In genomic region chr6:136923116-136923953, GRCh38 we compare ENCODE assay signal across 13 cellular contexts. TPM values are rescaled to one million over a fixed set of nuclear protein-coding genes. Genes with fewer than 3 reads are reported as not detected.
A peak's percentile ranks its signal among the peaks of the same experiment; 100 is the strongest.
DNase-seq lines count a peak whose midpoint lies in the region; ATAC-seq, FAIRE-seq and TF ChIP-seq lines count a peak whose summit lies in the region.
"Had no signal": no experiment of that assay in that cellular context is flagged by ENCODE, and none has a peak within 500 bp of the region (broad histone marks: within the 10 kb centered on the region; RNA-seq: fewer than 3 reads in every experiment).

No MANE protein-coding gene starts in this region.

- no peak overlapping the region for H3K4me3 Mint-ChIP-seq in activated naive CD4-positive, alpha-beta T cell treated with anti-CD3 and anti-CD28 coated beads, Interleukin-2, amount 10 ng/mL, durations not matched to agents 7 days and 5 days
- peak overlapping the region; percentile 81 for H3K4me3 Mint-ChIP-seq in memory B cell

- TF ChIP-seq EP300 in A549 (IDR thresholded peaks at IDR 0.05) = no peak

- CTCF ChIA-PET in A549 (lab: Yijun Ruan, JAX) (interaction anchor here (0.8 kb wide), 1 partner anchor 131 kb away, joined by 4 read pairs; the partner anchor contains the start of gene MAP3K5), PC-3 (lab: Charles Lee) (no interaction called here)
- CTCF ChIA-PET in activated naive CD4-positive, alpha-beta T cell treated with anti-CD3 and anti-CD28 coated beads, Interleukin-2, amount 10 ng/mL, durations not matched to agents 7 days and 5 days (lab: Charles Lee) = interaction anchor here (0.8 kb wide), 1 partner anchor 177 kb away, joined by 3 read pairs; no protein-coding TSS in a partner anchor

- H3K4me1 Mint-ChIP-seq in activated naive CD4-positive, alpha-beta T cell treated with anti-CD3 and anti-CD28 coated beads, Interleukin-2, amount 10 ng/mL, durations not matched to agents 7 days and 5 days = peaks cover 33% of the 10 kb centered on the region
- H3K4me1 Mint-ChIP-seq in memory B cell = peaks cover 20% of the 10 kb centered on the region

- H3K9me3 ChIP-seq in A549 (no peaks in the 10 kb centered on the region), PC-3 (ENCODE audit: low read length) (no peaks in the 10 kb centered on the region)

- no peak overlapping the region for H3K9ac ChIP-seq in PC-3 (ENCODE audit: low read length)
- H3K9ac ChIP-seq: BLaER1 treated with 17β-estradiol and CSF1 and Interleukin-3, amounts not matched to agents 10 nM and 100 nM had no signal

- BruUV-seq in PC-3 (replicated peaks; lab: Mats Ljungman, UMichigan) = no TSS peak

- no peak overlapping the region for H3K27ac Mint-ChIP-seq in activated naive CD4-positive, alpha-beta T cell treated with anti-CD3 and anti-CD28 coated beads, Interleukin-2, amount 10 ng/mL, durations not matched to agents 7 days and 5 days
- no peak overlapping the region for H3K27ac Mint-ChIP-seq in memory B cell

- no peaks in the 10 kb centered on the region for H4K20me1 ChIP-seq in PC-3 (ENCODE audit: low read length)

- H3K27me3 ChIP-seq in PC-3 (ENCODE audit: low read length) = peaks cover 15% of the 10 kb centered on the region

- intact Hi-C loops in PC-3 (cut with micrococcal nuclease) (no loop called here), posterior vena cava (cut with DNase I) (no loop called here)

- ATAC-seq in A549 (no peak), memory B cell (ENCODE audit: low read depth) (peak; percentile 27), PC-3 (no peak), GM18517 (IDR thresholded peaks at IDR 0.05; ENCODE audit: unreplicated experiment) (no peak)

- no peak for TF ChIP-seq CTCF in A549 (IDR thresholded peaks at IDR 0.05)
- no peak for TF ChIP-seq CTCF in GM20000 (IDR thresholded peaks at IDR 0.05; ENCODE audit: extremely low read depth, missing control alignments)
- TF ChIP-seq CTCF in PC-3 (conservative IDR thresholded peaks at IDR 0.05; ENCODE audit: low read depth, low read length) = no peak

- no peak for FAIRE-seq in A549 (lab: Jason Lieb, UNC)
- FAIRE-seq: keratinocyte had no signal

- H3K4me3 ChIP-seq in A549 (no peak overlapping the region; the same call in 2 of the 3 replicates), PC-3 (ENCODE audit: low read length) (no peak overlapping the region)
- H3K4me3 ChIP-seq: PC-9 had no signal

- H3K36me3 Mint-ChIP-seq in activated naive CD4-positive, alpha-beta T cell treated with anti-CD3 and anti-CD28 coated beads, Interleukin-2, amount 10 ng/mL, durations not matched to agents 7 days and 5 days = no peaks in the 10 kb centered on the region
- peaks cover 1% of the 10 kb centered on the region for H3K36me3 Mint-ChIP-seq in memory B cell

- H3F3A ChIP-seq in PC-3 (ENCODE audit: low read length, unreplicated experiment) = no peaks in the 10 kb centered on the region

- H2AFZ ChIP-seq in PC-3 (ENCODE audit: low read length) = no peak overlapping the region
- H2AFZ ChIP-seq: PC-9 had no signal

- H3K27me3 Mint-ChIP-seq in activated naive CD4-positive, alpha-beta T cell treated with anti-CD3 and anti-CD28 coated beads, Interleukin-2, amount 10 ng/mL, durations not matched to agents 7 days and 5 days = peaks cover 80% of the 10 kb centered on the region
- peaks cover 23% of the 10 kb centered on the region for H3K27me3 Mint-ChIP-seq in memory B cell

- H3K9me3 Mint-ChIP-seq in activated naive CD4-positive, alpha-beta T cell treated with anti-CD3 and anti-CD28 coated beads, Interleukin-2, amount 10 ng/mL, durations not matched to agents 7 days and 5 days = no peaks in the 10 kb centered on the region
- no peaks in the 10 kb centered on the region for H3K9me3 Mint-ChIP-seq in memory B cell

- POLR2A ChIA-PET in A549 (lab: Yijun Ruan, JAX) (no interaction called here), PC-3 (lab: Charles Lee; ENCODE audit: unreplicated experiment) (no interaction called here)

- 67% methylated on average over 42 of the region's 65 CpGs for WGBS in A549 (ENCODE audit: missing lambda C conversion rate)

- H3K27ac ChIP-seq in A549 = no peak overlapping the region
- H3K27ac ChIP-seq in PC-3 (ENCODE audit: low read length) = no peak overlapping the region
- H3K27ac ChIP-seq: BLaER1 treated with 17β-estradiol and CSF1 and Interleukin-3, amounts not matched to agents 10 nM and 100 nM; PC-9 had no signal

- no peaks in the 10 kb centered on the region for H3K79me2 ChIP-seq in PC-3 (ENCODE audit: low read length)

- no peaks in the 10 kb centered on the region for H3K9me2 ChIP-seq in PC-3 (replicated peaks; ENCODE audit: low read length)

- no peak for TF ChIP-seq RAD21 in A549 (conservative IDR thresholded peaks at IDR 0.05 in 1 of 2, IDR thresholded peaks at IDR 0.05 in 1 of 2)

- H3K4me2 ChIP-seq in A549 (peak overlapping the region; percentile 96; the same call in 2 of the 3 replicates), PC-3 (ENCODE audit: low read length) (no peak overlapping the region)
- H3K4me2 ChIP-seq: PC-9 had no signal

- DNase-seq in A549 (ENCODE audit: low read depth in 1 of 2, low spot score in 1 of 2) = no peak
- peak; percentile 38 for DNase-seq in GM20000 (ENCODE audit: low spot score)
- peak; percentile 33 for DNase-seq in activated naive CD4-positive, alpha-beta T cell treated with anti-CD3 and anti-CD28 coated beads, Interleukin-2, amount 10 ng/mL, durations not matched to agents 7 days and 5 days
- peak in 1 of 2 donors; percentile 21 for DNase-seq in memory B cell (ENCODE audit: low spot score in 2 of 2)
- DNase-seq in effector CD8-positive, alpha-beta T cell (lab: John Stamatoyannopoulos, UW) = no peak
- no peak for DNase-seq in PC-3
- no peak for DNase-seq in posterior vena cava (ENCODE audit: low spot score)
- DNase-seq: MM.1S, PC-9 had no signal

- H3K36me3 ChIP-seq in PC-3 (ENCODE audit: low read depth, low read length) = no peaks in the 10 kb centered on the region
- H3K36me3 ChIP-seq: BLaER1 treated with 17β-estradiol and CSF1 and Interleukin-3, amounts not matched to agents 10 nM and 100 nM had no signal

- no peak for TF ChIP-seq POLR2A in A549 (IDR thresholded peaks at IDR 0.05; ENCODE audit: low read length)

- H3K4me1 ChIP-seq in A549 (no peaks in the 10 kb centered on the region), PC-3 (ENCODE audit: insufficient read depth, low read length) (no peaks in the 10 kb centered on the region)

TF ChIP-seq in A549, 52 proteins besides CTCF, POLR2A, EP300 and RAD21 (continues in another document):
- no peak for TF ChIP-seq CBX2 (IDR thresholded peaks at IDR 0.05; ENCODE audit: borderline replicate concordance, low read depth)
- TF ChIP-seq, protein P1, sequence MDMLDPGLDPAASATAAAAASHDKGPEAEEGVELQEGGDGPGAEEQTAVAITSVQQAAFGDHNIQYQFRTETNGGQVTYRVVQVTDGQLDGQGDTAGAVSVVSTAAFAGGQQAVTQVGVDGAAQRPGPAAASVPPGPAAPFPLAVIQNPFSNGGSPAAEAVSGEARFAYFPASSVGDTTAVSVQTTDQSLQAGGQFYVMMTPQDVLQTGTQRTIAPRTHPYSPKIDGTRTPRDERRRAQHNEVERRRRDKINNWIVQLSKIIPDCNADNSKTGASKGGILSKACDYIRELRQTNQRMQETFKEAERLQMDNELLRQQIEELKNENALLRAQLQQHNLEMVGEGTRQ (IDR thresholded peaks at IDR 0.05) = no peak
- no peak for TF ChIP-seq PHF8 (IDR thresholded peaks at IDR 0.05; ENCODE audit: borderline replicate concordance, low read depth)
- TF ChIP-seq BHLHE40 (IDR thresholded peaks at IDR 0.05; ENCODE audit: low read depth, low read length) = no peak
- TF ChIP-seq TP53 (CRISPR knock-in tag; IDR thresholded peaks at IDR 0.05) = no peak
- TF ChIP-seq, protein P2, sequence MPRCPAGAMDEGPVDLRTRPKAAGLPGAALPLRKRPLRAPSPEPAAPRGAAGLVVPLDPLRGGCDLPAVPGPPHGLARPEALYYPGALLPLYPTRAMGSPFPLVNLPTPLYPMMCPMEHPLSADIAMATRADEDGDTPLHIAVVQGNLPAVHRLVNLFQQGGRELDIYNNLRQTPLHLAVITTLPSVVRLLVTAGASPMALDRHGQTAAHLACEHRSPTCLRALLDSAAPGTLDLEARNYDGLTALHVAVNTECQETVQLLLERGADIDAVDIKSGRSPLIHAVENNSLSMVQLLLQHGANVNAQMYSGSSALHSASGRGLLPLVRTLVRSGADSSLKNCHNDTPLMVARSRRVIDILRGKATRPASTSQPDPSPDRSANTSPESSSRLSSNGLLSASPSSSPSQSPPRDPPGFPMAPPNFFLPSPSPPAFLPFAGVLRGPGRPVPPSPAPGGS (IDR thresholded peaks at IDR 0.05) = no peak
- TF ChIP-seq MYC (IDR thresholded peaks at IDR 0.05; ENCODE audit: borderline replicate concordance, low read length) = no peak
- no peak for TF ChIP-seq EHMT2 (IDR thresholded peaks at IDR 0.05; ENCODE audit: low read depth)
- TF ChIP-seq FOSL2 (IDR thresholded peaks at IDR 0.05) = no peak
- no peak for TF ChIP-seq FOSL2 (CRISPR knock-in tag; IDR thresholded peaks at IDR 0.05)

RNA-seq across cellular contexts. Expression of gene SLC35D3, which starts 1.2 kb away (rescaled TPM):
- polyA plus RNA-seq in A549 (2011; rRNA removed) = not detected in 2 replicates
- 0.03 TPM in 2 replicates for polyA plus RNA-seq in A549 (2012; cell fraction: cytosol; rRNA removed)
- 0.04 and 0.10 TPM in 2 replicates for polyA plus RNA-seq in A549 (2012; cell fraction: nucleus; rRNA removed)
- polyA plus RNA-seq in A549 (2017; fragmentation: RNase III; extraction: RNeasy Plus Mini Kit Qiagen cat#74134 plus additional on column Dnase treatment) = not detected in 3 replicates
- polyA minus RNA-seq in A549 (2011; rRNA and poly(A)+ RNA removed) = not detected in 2 replicates
- not detected in 2 replicates for total RNA-seq in PC-3 (2014; rRNA removed)
- total RNA-seq in posterior vena cava = not detected
- total RNA-seq: PC-9, right cardiac atrium had no signal
- polyA plus RNA-seq: keratinocyte had no signal

Comparison
In these comparisons a context has a peak if more than half of its experiments do, and no peak if none do; other contexts are left out.
1. DNase-seq: peak in GM20000 (single experiment) and activated naive CD4-positive, alpha-beta T cell treated with anti-CD3 and anti-CD28 coated beads, Interleukin-2, amount 10 ng/mL, durations not matched to agents 7 days and 5 days (single experiment); none in A549 (0 of 2), effector CD8-positive, alpha-beta T cell (single experiment), PC-3 (single experiment) and posterior vena cava (single experiment).